ENCODE assay signal across 16 cellular contexts in genomic region chrX:39367429-39367828, GRCh38.
A peak's percentile ranks its signal among the peaks of the same experiment; 100 is the strongest.
DNase-seq lines count a peak whose midpoint lies in the region; ATAC-seq, FAIRE-seq and TF ChIP-seq lines count a peak whose summit lies in the region.
"Had no signal": no experiment of that assay in that cellular context is flagged by ENCODE, and none has a peak within 500 bp of the region (broad histone marks: within the 10 kb centered on the region; RNA-seq: fewer than 3 reads in every experiment).

No MANE protein-coding gene starts in this region.

- CTCF ChIA-PET in Caco-2 (lab: Charles Lee), result no interaction called here

- H3K9ac ChIP-seq in colonic mucosa (ENCODE audit: low read depth in 2 of 2, low read length in 2 of 2), result no peak overlapping the region
- H3K9ac ChIP-seq: BLaER1 had no signal

- DNase-seq in Caco-2 (peak; percentile 1 to 41), colonic mucosa (peak; percentile 35), left kidney (ENCODE audit: low read depth, low spot score) (peak; percentile 12), small intestine (peak; percentile 90), H4 (ENCODE audit: low spot score) (no peak), HT-29 (ENCODE audit: low spot score) (no peak)
- DNase-seq: 8988T; AML-193; CD8-positive, alpha-beta memory T cell; DMS79; H7 had no signal

- peaks cover 5% of the 10 kb centered on the region for H3K36me3 Mint-ChIP-seq in Caco-2 (ENCODE audit: insufficient read depth, unreplicated experiment)
- H3K36me3 Mint-ChIP-seq: CD8-positive, alpha-beta memory T cell; IgD-negative memory B cell had no signal

- H3K4me1 ChIP-seq in Caco-2, result no peaks in the 10 kb centered on the region
- H3K4me1 ChIP-seq in colonic mucosa, result no peaks in the 10 kb centered on the region
- H3K4me1 ChIP-seq in small intestine (ENCODE audit: control insufficient read depth in 2 of 2, insufficient read depth in 1 of 2, low read depth in 1 of 2, low read length in 1 of 2), result peaks cover 0 to 2% of the 10 kb centered on the region in 2 donors
- H3K4me1 ChIP-seq: BLaER1 had no signal

- H3K4me1 Mint-ChIP-seq in Caco-2 (ENCODE audit: low read depth, unreplicated experiment), result peaks cover 6% of the 10 kb centered on the region
- H3K4me1 Mint-ChIP-seq: IgD-negative memory B cell had no signal

- H3K27me3 ChIP-seq in Caco-2 (replicated peaks; ENCODE audit: control insufficient read depth, insufficient read depth, low read length), result no peaks in the 10 kb centered on the region
- H3K27me3 ChIP-seq in colonic mucosa, result no peaks in the 10 kb centered on the region
- no peaks in the 10 kb centered on the region for H3K27me3 ChIP-seq in small intestine (ENCODE audit: control insufficient read depth in 2 of 2, insufficient read depth in 2 of 2, low read length in 2 of 2)

- no peak overlapping the region for H3K4me3 Mint-ChIP-seq in Caco-2 (ENCODE audit: unreplicated experiment)
- H3K4me3 Mint-ChIP-seq: CD8-positive, alpha-beta memory T cell; IgD-negative memory B cell had no signal

- H3K4me3 ChIP-seq in Caco-2 (ENCODE audit: low read depth, low read length) (no peak overlapping the region), colonic mucosa (no peak overlapping the region), small intestine (ENCODE audit: low read depth in 1 of 2, low read length in 2 of 2) (no peak overlapping the region)
- H3K4me3 ChIP-seq: BLaER1, GM12878 had no signal

- H3K36me3 ChIP-seq in Caco-2 (ENCODE audit: control insufficient read depth, insufficient read depth, low read length), result no peaks in the 10 kb centered on the region
- no peaks in the 10 kb centered on the region for H3K36me3 ChIP-seq in colonic mucosa
- H3K36me3 ChIP-seq in small intestine (ENCODE audit: control insufficient read depth in 2 of 2, insufficient read depth in 2 of 2, low read length in 2 of 2), result no peaks in the 10 kb centered on the region
- H3K36me3 ChIP-seq: BLaER1 had no signal

- H3K9me3 Mint-ChIP-seq in Caco-2 (ENCODE audit: unreplicated experiment), result peaks cover 15% of the 10 kb centered on the region
- H3K9me3 Mint-ChIP-seq: CD8-positive, alpha-beta memory T cell had no signal

- H3K27me3 Mint-ChIP-seq in Caco-2 (ENCODE audit: insufficient read depth, unreplicated experiment), result no peaks in the 10 kb centered on the region

- H3K27ac ChIP-seq in colonic mucosa (no peak overlapping the region), small intestine (ENCODE audit: low read depth in 1 of 2, low read length in 1 of 2) (peak overlapping the region; percentile 29 to 79)
- H3K27ac ChIP-seq: BLaER1 had no signal

- BruUV-seq in Caco-2 (replicated peaks; lab: Mats Ljungman, UMichigan), result no TSS peak

- intact Hi-C loops in Caco-2 (cut with micrococcal nuclease; ENCODE audit: unreplicated experiment), result no loop called here
- intact Hi-C loops in colonic mucosa (cut with DNase I), result no loop called here

- no peak for ATAC-seq in HG03565 (IDR thresholded peaks at IDR 0.05; ENCODE audit: unreplicated experiment)
- ATAC-seq: GM12878 had no signal

- no peak for FAIRE-seq in small intestine (lab: Jason Lieb, UNC)
- FAIRE-seq: GM12878, GM18507 had no signal

- H3K27ac Mint-ChIP-seq in Caco-2 (ENCODE audit: unreplicated experiment), result no peak overlapping the region
- H3K27ac Mint-ChIP-seq: IgD-negative memory B cell had no signal

- WGBS in small intestine, 3 donors, result 2 to 56% (median 31%) methylated on average over 5 of the region's 5 CpGs

- TF ChIP-seq CTCF in Caco-2 (IDR thresholded peaks at IDR 0.05; ENCODE audit: insufficient read depth in 1 of 2, low read depth in 1 of 2, low read length in 1 of 2, severe bottlenecking in 1 of 2, unreplicated experiment in 1 of 2) (no peak), colonic mucosa (IDR thresholded peaks at IDR 0.05) (no peak)

- POLR2A ChIA-PET in Caco-2 (lab: Charles Lee), result no interaction called here

- no peaks in the 10 kb centered on the region for H3K9me3 ChIP-seq in Caco-2
- H3K9me3 ChIP-seq in colonic mucosa, result no peaks in the 10 kb centered on the region
- H3K9me3 ChIP-seq in small intestine (ENCODE audit: control insufficient read depth, low read depth), result no peaks in the 10 kb centered on the region
- H3K9me3 ChIP-seq: BLaER1 had no signal

Comparison
In these comparisons a context has a peak if more than half of its experiments do, and no peak if none do; other contexts are left out.
1. DNase-seq: peak in Caco-2 (2 of 2), colonic mucosa (single experiment), left kidney (single experiment) and small intestine (single experiment); none in H4 (single experiment) and HT-29 (single experiment).